8 cellular contexts compared by ENCODE assay signal in genomic region chr14:68824517-68825347, GRCh38. TPM values are rescaled to one million over a fixed set of nuclear protein-coding genes. Genes with fewer than 3 reads are reported as not detected.
DNase-seq lines count a peak whose midpoint lies in the region; ATAC-seq lines count a peak whose summit lies in the region.

No MANE protein-coding gene starts in this region.

- intact Hi-C loops in Right ventricle myocardium superior (cut with DNase I) = loop anchor here (5.0 to 10.0 kb wide), 2 partner anchors 887 to 990 kb away; no protein-coding TSS in a partner anchor

- ATAC-seq in activated T-cell treated with anti-CD3 and anti-CD28 coated beads, Interleukin-2, amount 50 U/mL, for 72 hours (replicated peaks in 1 of 2) = peak; percentile 45 to 51
- ATAC-seq in Right ventricle myocardium superior (ENCODE audit: poor library complexity) (peak; percentile 95), HG02763 (IDR thresholded peaks at IDR 0.05; ENCODE audit: unreplicated experiment) (no peak), HG02571 (IDR thresholded peaks at IDR 0.05; ENCODE audit: unreplicated experiment) (no peak)

- H3K27ac ChIP-seq in ACC112 (ENCODE audit: low read depth, low read length) = no peak overlapping the region

- no peaks in the 10 kb centered on the region for H3K36me3 ChIP-seq in ACC112 (ENCODE audit: insufficient read depth, low read length)

- H3K4me1 Mint-ChIP-seq in activated T-cell treated with anti-CD3 and anti-CD28 coated beads, Interleukin-2, amount 50 U/mL, for 72 hours (ENCODE audit: low read depth) = peaks cover 32% of the 10 kb centered on the region

- H3K27me3 Mint-ChIP-seq in activated T-cell treated with anti-CD3 and anti-CD28 coated beads, Interleukin-2, amount 50 U/mL, for 72 hours (ENCODE audit: low read depth) = no peaks in the 10 kb centered on the region

- H3K27me3 ChIP-seq in ACC112 (ENCODE audit: insufficient read depth, low read length) = no peaks in the 10 kb centered on the region

- DNase-seq in ELR (ENCODE audit: low read depth) = peak; percentile 86
- DNase-seq in NCI-H2227 (lab: John Stamatoyannopoulos, UW; ENCODE audit: unreplicated experiment) = peak; percentile 71
- DNase-seq in activated T-cell treated with anti-CD3 and anti-CD28 coated beads, Interleukin-2, amount 50 U/mL, for 72 hours = peak; percentile 51 to 65
- DNase-seq in Right ventricle myocardium superior = peak; percentile 94
- peak; percentile 48 for DNase-seq in pons (ENCODE audit: low spot score)

- H3K27ac Mint-ChIP-seq in activated T-cell treated with anti-CD3 and anti-CD28 coated beads, Interleukin-2, amount 50 U/mL, for 72 hours = no peak overlapping the region

- no peaks in the 10 kb centered on the region for H3K36me3 Mint-ChIP-seq in activated T-cell treated with anti-CD3 and anti-CD28 coated beads, Interleukin-2, amount 50 U/mL, for 72 hours (ENCODE audit: insufficient read depth in 2 of 2)

- H3K9me3 Mint-ChIP-seq in activated T-cell treated with anti-CD3 and anti-CD28 coated beads, Interleukin-2, amount 50 U/mL, for 72 hours = no peaks in the 10 kb centered on the region

- no peaks in the 10 kb centered on the region for H3K79me2 ChIP-seq in ACC112 (ENCODE audit: control insufficient read depth, insufficient read depth, low read length, unreplicated experiment)

- no peaks in the 10 kb centered on the region for H3K4me1 ChIP-seq in ACC112 (ENCODE audit: control insufficient read depth, insufficient read depth, low read length, unreplicated experiment)

- peak overlapping the region; percentile 83 for H2AFZ ChIP-seq in ACC112 (ENCODE audit: low read length, unreplicated experiment)

- no peak overlapping the region for H3K4me3 ChIP-seq in ACC112 (ENCODE audit: low read depth, low read length)

- H3K4me3 Mint-ChIP-seq in activated T-cell treated with anti-CD3 and anti-CD28 coated beads, Interleukin-2, amount 50 U/mL, for 72 hours = no peak overlapping the region

RNA-seq across cellular contexts. Expression of gene ZFP36L1, which starts 31.9 kb away (rescaled TPM):
- 10 to 100 TPM; 95.0 TPM for total RNA-seq in activated T-cell treated with anti-CD3 and anti-CD28 coated beads, Interleukin-2, amount 50 U/mL, for 72 hours
- 45.5 TPM for total RNA-seq in Right ventricle myocardium superior

Comparison
In these comparisons a context has a peak if more than half of its experiments do, and no peak if none do; other contexts are left out.
1. ATAC-seq: peak in activated T-cell treated with anti-CD3 and anti-CD28 coated beads, Interleukin-2, amount 50 U/mL, for 72 hours (2 of 2) and Right ventricle myocardium superior (single experiment); none in HG02763 (single experiment) and HG02571 (single experiment).
2. Peak in every context shown above with its lines, with median percentiles within 50 percentile points of each other: DNase-seq.